ENCODE assay signal across 3 cellular contexts in the genomic region with DNA sequence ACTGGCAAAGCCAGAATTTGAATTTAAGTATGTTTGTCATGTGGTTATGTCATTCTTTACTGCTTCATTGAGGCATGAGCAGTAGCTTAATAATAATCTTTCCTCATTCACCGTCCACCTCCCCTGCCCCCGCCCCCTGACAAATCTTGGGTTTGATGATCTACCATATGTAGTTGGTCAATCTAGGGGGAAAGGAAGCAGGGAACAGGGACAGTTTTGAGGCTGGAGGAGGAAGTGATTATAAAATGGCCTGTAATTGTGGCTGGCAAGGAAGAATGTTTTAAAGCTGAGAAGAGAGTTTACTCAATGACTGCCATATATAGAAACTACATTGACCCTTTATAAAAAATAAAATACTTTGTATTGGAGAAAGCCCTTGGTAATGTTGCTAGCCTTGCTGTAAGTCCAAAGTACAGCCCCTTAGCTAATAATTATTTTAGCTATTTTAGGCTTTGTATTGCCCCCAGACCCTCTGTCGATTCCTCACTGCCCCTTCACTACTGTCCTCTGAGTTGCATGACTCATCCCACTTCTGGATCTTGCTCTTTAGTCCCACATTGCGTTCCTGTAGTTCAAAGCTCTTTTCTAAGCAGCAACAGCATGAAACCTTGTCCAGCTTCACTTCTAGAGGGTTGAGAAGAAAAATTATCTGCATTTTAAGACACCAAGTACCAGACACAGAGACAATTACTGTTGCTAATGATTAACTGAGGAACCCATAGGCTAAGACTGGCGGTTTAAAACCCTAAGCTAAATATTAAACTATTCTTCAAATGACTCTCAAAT.
TF ChIP-seq lines count a peak whose summit lies in the region.

No MANE protein-coding gene starts in this region.

TF ChIP-seq in SK-N-SH, 30 proteins besides CTCF, POLR2A, EP300 and RAD21:
- no peak for TF ChIP-seq GABPA (IDR thresholded peaks at IDR 0.05; ENCODE audit: low read depth)
- no peak for TF ChIP-seq RCOR1 (IDR thresholded peaks at IDR 0.05; ENCODE audit: low read length)
- peak; percentile 27; the same call in 1 of the 2 replicates for TF ChIP-seq FOSL2 (IDR thresholded peaks at IDR 0.05; ENCODE audit: borderline replicate concordance, low read depth)
TF ChIP-seq in SK-N-SH: peak in this region for 1.

TF ChIP-seq in SK-N-SH treated with all-trans-retinoic acid at 6 μM for 48 hours, 23 proteins besides CTCF, POLR2A, EP300 and RAD21:
- no peak for TF ChIP-seq ZFP3 (CRISPR knock-in tag; IDR thresholded peaks at IDR 0.05)
- no peak for TF ChIP-seq TCF4 (CRISPR knock-in tag; IDR thresholded peaks at IDR 0.05; ENCODE audit: borderline replicate concordance)
- no peak for TF ChIP-seq ARNTL (CRISPR knock-in tag; IDR thresholded peaks at IDR 0.05; ENCODE audit: borderline replicate concordance, low read depth)
- TF ChIP-seq CSDC2 (CRISPR knock-in tag; IDR thresholded peaks at IDR 0.05): no peak
- TF ChIP-seq TOX (CRISPR knock-in tag; IDR thresholded peaks at IDR 0.05; ENCODE audit: borderline replicate concordance): no peak
- no peak for TF ChIP-seq BACH2 (CRISPR knock-in tag; IDR thresholded peaks at IDR 0.05; ENCODE audit: borderline replicate concordance)

TF ChIP-seq in endothelial cell of umbilical vein, 7 proteins besides CTCF, POLR2A, EP300 and RAD21:
- TF ChIP-seq POLR2AphosphoS5 (IDR thresholded peaks at IDR 0.05; ENCODE audit: insufficient read depth, low read depth, low read length): no peak
- peak; percentile 23 for TF ChIP-seq FOS (IDR thresholded peaks at IDR 0.05; ENCODE audit: borderline replicate concordance, insufficient read depth, low read length)
- TF ChIP-seq MAX (IDR thresholded peaks at IDR 0.05; ENCODE audit: insufficient read depth, insufficient read length): no peak
